Comparison of ENCODE assay signal across 8 cellular contexts in the genomic region with DNA sequence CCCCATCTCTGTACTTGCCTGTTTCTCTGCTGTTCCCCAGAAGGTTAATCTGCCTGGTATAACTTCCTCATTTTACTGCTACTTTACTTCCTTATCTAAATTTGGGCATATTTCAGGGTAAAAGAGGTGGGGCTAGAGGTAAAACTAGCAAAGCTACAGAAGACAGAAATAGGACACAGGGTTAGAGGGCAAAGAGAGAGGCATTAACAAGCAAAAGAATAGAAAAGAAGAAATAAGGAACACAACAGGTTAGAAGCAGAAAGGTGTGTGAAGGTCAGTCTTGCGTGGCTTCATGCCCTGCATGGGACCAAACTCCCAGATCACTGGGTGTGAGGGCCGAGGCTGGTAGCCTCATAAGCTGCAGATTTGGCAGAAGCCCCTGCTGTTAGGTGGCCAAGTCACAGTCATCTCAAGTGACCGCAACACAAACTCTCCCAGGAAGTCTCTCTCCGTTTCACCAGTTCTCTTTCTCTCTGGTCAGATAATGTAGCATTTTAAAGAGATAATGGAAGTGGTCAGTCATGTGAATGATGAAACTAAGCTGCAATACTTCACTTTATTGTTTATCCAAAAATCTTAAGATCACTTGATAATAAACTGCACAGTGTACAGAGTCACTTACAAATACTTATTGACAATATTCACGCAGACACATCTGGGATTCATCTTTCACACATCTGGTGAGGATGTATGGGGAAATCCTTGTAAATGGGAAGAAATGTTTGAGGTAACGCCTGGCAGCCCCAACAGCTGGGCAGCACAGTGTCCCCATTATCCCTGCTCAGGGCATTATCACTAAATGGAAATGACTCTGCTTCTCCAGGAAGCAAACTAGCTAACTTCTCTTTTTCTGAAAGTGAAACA. TPM values are rescaled to one million over a fixed set of nuclear protein-coding genes. Genes with fewer than 3 reads are reported as not detected.
DNase-seq lines count a peak whose midpoint lies in the region; ATAC-seq and TF ChIP-seq lines count a peak whose summit lies in the region.
"Had no signal": no experiment of that assay in that cellular context is flagged by ENCODE, and none has a peak within 500 bp of the region (broad histone marks: within the 10 kb centered on the region; RNA-seq: fewer than 3 reads in every experiment).

No MANE protein-coding gene starts in this region.

- no peak overlapping the region for H3K27ac ChIP-seq in mammary epithelial cell (ENCODE audit: insufficient read depth, low read depth, low read length)

- CTCF ChIA-PET in mammary epithelial cell (lab: Charles Lee; ENCODE audit: low non-redundant PET): no interaction called here

- no peak overlapping the region for H2AFZ ChIP-seq in mammary epithelial cell (ENCODE audit: low read depth, low read length)

- no peak overlapping the region for H3K9ac ChIP-seq in mammary epithelial cell (ENCODE audit: insufficient read depth, low read length)

- peaks cover 93% of the 10 kb centered on the region for H3K79me2 ChIP-seq in mammary epithelial cell (ENCODE audit: insufficient read depth, low read length)

- in situ Hi-C loops in mammary epithelial cell (cut with MboI; ENCODE audit: low sequenced_read_pairs in 2 of 2): no loop called here

- H3K36me3 ChIP-seq in mammary epithelial cell (ENCODE audit: insufficient read depth, low read length): no peaks in the 10 kb centered on the region

- no peak overlapping the region for H3K4me3 ChIP-seq in mammary epithelial cell (replicated peaks in 1 of 3; ENCODE audit: insufficient read depth in 1 of 3, low read depth in 2 of 3, low read length in 3 of 3)

- no peaks in the 10 kb centered on the region for H3K9me3 ChIP-seq in mammary epithelial cell (replicated peaks; ENCODE audit: insufficient read depth, low read length)

- no TSS peak for BruUV-seq in mammary epithelial cell (replicated peaks; lab: Mats Ljungman, UMichigan)

- H3K4me1 ChIP-seq in mammary epithelial cell (ENCODE audit: insufficient read depth, low read length): no peaks in the 10 kb centered on the region

- intact Hi-C loops in mammary epithelial cell (cut with micrococcal nuclease): no loop called here

- no peaks in the 10 kb centered on the region for H3K27me3 ChIP-seq in mammary epithelial cell (ENCODE audit: insufficient read depth, low read length)

- dilution Hi-C loops in mammary epithelial cell (cut with HindIII; ENCODE audit: low sequenced_read_pairs): no loop called here

- WGBS in mammary epithelial cell (ENCODE audit: low coverage, missing lambda C conversion rate): 92% methylated on average over 6 of the region's 6 CpGs

- no peak for TF ChIP-seq CTCF in mammary epithelial cell (conservative IDR thresholded peaks at IDR 0.05 in 1 of 2, IDR thresholded peaks at IDR 0.05 in 1 of 2; ENCODE audit: extremely low read depth in 1 of 2, insufficient read depth in 1 of 2, low read depth in 1 of 2, low read length in 2 of 2)

- DNase-seq in SIG-M5 (lab: John Stamatoyannopoulos, UW) (peak; percentile 51), pons (ENCODE audit: low spot score) (peak; percentile 53), NCI-H1694 treated with DMSO at 0.1 percent for 48 hours (lab: John Stamatoyannopoulos, UW) (no peak), OCI-M2 (lab: John Stamatoyannopoulos, UW; ENCODE audit: unreplicated experiment) (no peak), mammary epithelial cell (no peak)
- DNase-seq: KG1 had no signal

- ATAC-seq in GM19035 (IDR thresholded peaks at IDR 0.05; ENCODE audit: unreplicated experiment) (peak; percentile 60), HG02973 (IDR thresholded peaks at IDR 0.05; ENCODE audit: unreplicated experiment) (peak; percentile 45)

- H3K4me2 ChIP-seq in mammary epithelial cell (ENCODE audit: insufficient read depth, low read depth, low read length): no peak overlapping the region

- H4K20me1 ChIP-seq in mammary epithelial cell (ENCODE audit: insufficient read depth, low read length): no peaks in the 10 kb centered on the region

RNA-seq across cellular contexts. Expression of a gene that starts 16.4 kb away (rescaled TPM):
- total RNA-seq in mammary epithelial cell: 100 to 1,000 TPM in 1 of 2 donors, 10 to 100 TPM in 1; 15.2 to 119 TPM
- 22.9 TPM for polyA plus RNA-seq in mammary epithelial cell
- 40.9 TPM for polyA minus RNA-seq in mammary epithelial cell

Comparison
In these comparisons a context has a peak if more than half of its experiments do, and no peak if none do; other contexts are left out.
1. DNase-seq: peak in SIG-M5 (single experiment) and pons (single experiment); none in NCI-H1694 treated with DMSO at 0.1 percent for 48 hours (single experiment), OCI-M2 (single experiment) and mammary epithelial cell (single experiment).